ENCODE assay signal across 10 cellular contexts in genomic region chr10:69474688-69475432, GRCh38. TPM values are rescaled to one million over a fixed set of nuclear protein-coding genes. Genes with fewer than 3 reads are reported as not detected.
A peak's percentile ranks its signal among the peaks of the same experiment; 100 is the strongest.
DNase-seq lines count a peak whose midpoint lies in the region; ATAC-seq, FAIRE-seq and TF ChIP-seq lines count a peak whose summit lies in the region.
"Had no signal": no experiment of that assay in that cellular context is flagged by ENCODE, and none has a peak within 500 bp of the region (broad histone marks: within the 10 kb centered on the region; RNA-seq: fewer than 3 reads in every experiment).

No MANE protein-coding gene starts in this region.

- POLR2A ChIA-PET in endothelial cell of umbilical vein (lab: Charles Lee): interaction anchor here (1.2 kb wide), 1 partner anchor 28 kb away, joined by 3 read pairs; no protein-coding TSS in a partner anchor

- H2AFZ ChIP-seq in endothelial cell of umbilical vein (ENCODE audit: low read depth, low read length): peak overlapping the region; percentile 49

- H3K9me1 ChIP-seq in endothelial cell of umbilical vein (replicated peaks; ENCODE audit: control insufficient read depth, extremely low read depth, insufficient read depth, low read length): no peaks in the 10 kb centered on the region

- H3K36me3 ChIP-seq in heart right ventricle (no peaks in the 10 kb centered on the region), endothelial cell of umbilical vein (ENCODE audit: control insufficient read depth in 2 of 2, extremely low read depth in 1 of 2, insufficient read depth in 2 of 2, low read length in 2 of 2) (peaks cover 0 to 4% of the 10 kb centered on the region in 2 experiments), vagina (no peaks in the 10 kb centered on the region)

- intact Hi-C loops in heart right ventricle (cut with DNase I): no loop called here
- intact Hi-C loops in cardiac septum (cut with DNase I): no loop called here
- intact Hi-C loops in endothelial cell of umbilical vein (cut with micrococcal nuclease): no loop called here
- intact Hi-C loops in vagina (cut with DNase I): no loop called here

- TF ChIP-seq CTCF in heart right ventricle (IDR thresholded peaks at IDR 0.05) (no peak), endothelial cell of umbilical vein (IDR thresholded peaks at IDR 0.05; ENCODE audit: extremely low read depth in 1 of 2, insufficient read depth in 1 of 2, low read depth in 1 of 2, low read length in 2 of 2) (no peak), vagina (IDR thresholded peaks at IDR 0.05) (no peak)

- H3K27ac ChIP-seq in heart right ventricle (peak overlapping the region in 9 of 10 donors; percentile 47 to 79 (median 61)), endothelial cell of umbilical vein (ENCODE audit: insufficient read depth, low read depth, low read length) (peak overlapping the region; percentile 76), vagina (peak overlapping the region; percentile 34)

- H3K9me3 ChIP-seq in heart right ventricle: no peaks in the 10 kb centered on the region
- H3K9me3 ChIP-seq in endothelial cell of umbilical vein (replicated peaks; ENCODE audit: control insufficient read depth, insufficient read depth, low read length): no peaks in the 10 kb centered on the region
- no peaks in the 10 kb centered on the region for H3K9me3 ChIP-seq in vagina

- H3K9ac ChIP-seq in endothelial cell of umbilical vein (replicated peaks; ENCODE audit: extremely low read depth, insufficient read depth, low read length): peak overlapping the region; percentile 18

- no TSS peak for BruUV-seq in endothelial cell of umbilical vein (replicated peaks; lab: Mats Ljungman, UMichigan)

- H3K4me3 ChIP-seq in heart right ventricle: no peak overlapping the region
- H3K4me3 ChIP-seq in endothelial cell of umbilical vein (replicated peaks in 1 of 3; ENCODE audit: insufficient read depth in 1 of 3, low read depth in 1 of 3, low read length in 3 of 3): no peak overlapping the region
- no peak overlapping the region for H3K4me3 ChIP-seq in vagina

- peak; percentile 93 for FAIRE-seq in endothelial cell of umbilical vein (lab: Jason Lieb, UNC)

- peak overlapping the region; percentile 52 for H3K4me2 ChIP-seq in endothelial cell of umbilical vein (ENCODE audit: insufficient read depth, low read length)

- H3K27me3 ChIP-seq in heart right ventricle (no peaks in the 10 kb centered on the region), endothelial cell of umbilical vein (ENCODE audit: control insufficient read depth in 2 of 2, insufficient read depth in 2 of 2, low read length in 2 of 2) (no peaks in the 10 kb centered on the region), vagina (no peaks in the 10 kb centered on the region)

- 49 to 56% methylated on average over 9 of the region's 9 CpGs for WGBS in heart right ventricle, 2 donors

- peak in 6 of 8 donors; percentile 4 to 51 (median 22) for ATAC-seq in heart right ventricle
- ATAC-seq in HG03045 (IDR thresholded peaks at IDR 0.05; ENCODE audit: unreplicated experiment): no peak

- H3K4me1 ChIP-seq in heart right ventricle (peaks cover 22 to 74% (median 54%) of the 10 kb centered on the region in 9 donors), endothelial cell of umbilical vein (ENCODE audit: control insufficient read depth, extremely low read depth, insufficient read depth, low read length) (peaks cover 35% of the 10 kb centered on the region), vagina (peaks cover 42% of the 10 kb centered on the region)

- dilution Hi-C loops in endothelial cell of umbilical vein (cut with MboI; ENCODE audit: extremely low pct_ligation_motif_present, low sequenced_read_pairs): no loop called here

- H4K20me1 ChIP-seq in endothelial cell of umbilical vein (replicated peaks; ENCODE audit: control insufficient read depth, extremely low read depth, insufficient read depth, low read length): no peaks in the 10 kb centered on the region

- H3K79me2 ChIP-seq in endothelial cell of umbilical vein (ENCODE audit: control insufficient read depth, insufficient read depth, low read length): no peaks in the 10 kb centered on the region

- DNase-seq in heart right ventricle (peak in 1 of 2 donors; percentile 43), cardiac septum (ENCODE audit: low spot score) (no peak), endothelial cell of umbilical vein (ENCODE audit: low read depth, low spot score) (peak; percentile 33), myocyte (ENCODE audit: low read depth) (peak; percentile 90), vagina (ENCODE audit: extremely low spot score in 2 of 2) (no peak), NCI-H2107 treated with DMSO at 0.1 percent for 48 hours (lab: John Stamatoyannopoulos, UW; ENCODE audit: unreplicated experiment) (no peak), NCI-H1417 treated with DMSO at 0.1 percent for 48 hours (lab: John Stamatoyannopoulos, UW) (no peak)
- DNase-seq: 8988T, NCI-H2107 had no signal

- CTCF ChIA-PET in endothelial cell of umbilical vein (lab: Charles Lee): interaction anchor here (0.7 to 1.7 kb wide), 8 partner anchors 9 to 67 kb away, joined by 3 to 5 read pairs (median 4); no protein-coding TSS in a partner anchor

- no peak for TF ChIP-seq POLR2A in endothelial cell of umbilical vein (IDR thresholded peaks at IDR 0.05; ENCODE audit: low read depth, low read length)
- no peak for TF ChIP-seq POLR2A in vagina (IDR thresholded peaks at IDR 0.05)

TF ChIP-seq in endothelial cell of umbilical vein, 7 proteins besides CTCF, POLR2A, EP300 and RAD21:
- peak; percentile 59 for TF ChIP-seq FOS (IDR thresholded peaks at IDR 0.05; ENCODE audit: borderline replicate concordance, insufficient read depth, low read length)
- TF ChIP-seq JUN (IDR thresholded peaks at IDR 0.05; ENCODE audit: borderline replicate concordance, insufficient read depth, insufficient read length, low read depth): peak; percentile 36
- no peak for TF ChIP-seq GATA2 (IDR thresholded peaks at IDR 0.05; ENCODE audit: insufficient read depth, insufficient read length, low read depth, low read length)
- peak; percentile 26 for TF ChIP-seq POLR2AphosphoS5 (IDR thresholded peaks at IDR 0.05; ENCODE audit: insufficient read depth, low read depth, low read length)

RNA-seq across cellular contexts. Expression of gene TSPAN15, which starts 23.6 kb away (rescaled TPM):
- total RNA-seq in heart right ventricle (10 to 100 TPM in 5 of 10 donors, 1 to 10 TPM in 5; 5.0 to 16.5 (median 9.4) TPM), cardiac septum (6.9 TPM), endothelial cell of umbilical vein (78.4 and 100 TPM in 2 replicates), myocyte (5.5 and 13.2 TPM in 2 replicates), vagina (26.5 TPM)
- polyA plus RNA-seq in heart right ventricle (10 to 100 TPM; 15.4 to 18.2 TPM), endothelial cell of umbilical vein (166 and 189 TPM in 2 replicates)
- polyA plus RNA-seq in endothelial cell of umbilical vein (2011; cell fraction: cytosol; rRNA removed): 105 and 118 TPM in 2 replicates
- polyA plus RNA-seq in endothelial cell of umbilical vein (2011; cell fraction: nucleus; rRNA removed): 69.7 and 75.3 TPM in 2 replicates
- polyA plus RNA-seq in endothelial cell of umbilical vein (2012): 50.5 and 94.9 TPM in 2 replicates
- polyA minus RNA-seq in endothelial cell of umbilical vein: 120 and 174 TPM in 2 replicates
- polyA minus RNA-seq in endothelial cell of umbilical vein (2011; cell fraction: cytosol; rRNA and poly(A)+ RNA removed): 10.7 TPM
- 50.8 and 57.3 TPM in 2 replicates for polyA minus RNA-seq in endothelial cell of umbilical vein (2011; cell fraction: nucleus; rRNA and poly(A)+ RNA removed)
- polyA plus RNA-seq in myocyte (2012): 4.9 TPM

RNA-seq across cellular contexts. Expression of gene TACR2, which starts 58.1 kb away (rescaled TPM):
- total RNA-seq in heart right ventricle (under 1 TPM in 8 of 10 donors, not detected in 2; 0.15 to 0.93 (median 0.25) TPM), cardiac septum (0.13 TPM), endothelial cell of umbilical vein (not detected in 2 replicates), myocyte (0.08 TPM in 1 of 2 replicates, not detected in the other), vagina (6.1 TPM)
- polyA plus RNA-seq in heart right ventricle (under 1 TPM in 1 of 2 donors, not detected in 1; 0.13 TPM), endothelial cell of umbilical vein (0.19 and 0.22 TPM in 2 replicates)
- 0.14 and 0.20 TPM in 2 replicates for polyA plus RNA-seq in endothelial cell of umbilical vein (2011; cell fraction: cytosol; rRNA removed)
- polyA plus RNA-seq in endothelial cell of umbilical vein (2011; cell fraction: nucleus; rRNA removed): 0.11 TPM in 1 of 2 replicates, not detected in the other
- 0.11 and 0.24 TPM in 2 replicates for polyA plus RNA-seq in endothelial cell of umbilical vein (2012)
- polyA minus RNA-seq in endothelial cell of umbilical vein: 0.21 TPM in 1 of 2 replicates, not detected in the other
- not detected for polyA minus RNA-seq in endothelial cell of umbilical vein (2011; cell fraction: cytosol; rRNA and poly(A)+ RNA removed)
- polyA minus RNA-seq in endothelial cell of umbilical vein (2011; cell fraction: nucleus; rRNA and poly(A)+ RNA removed): not detected in 2 replicates
- 1.8 TPM for polyA plus RNA-seq in myocyte (2012)

Comparison
In these comparisons a context has a peak if more than half of its experiments do, and no peak if none do; other contexts are left out.
1. DNase-seq: peak in endothelial cell of umbilical vein (single experiment) and myocyte (single experiment); none in cardiac septum (single experiment), vagina (0 of 2), NCI-H2107 treated with DMSO at 0.1 percent for 48 hours (single experiment) and NCI-H1417 treated with DMSO at 0.1 percent for 48 hours (single experiment).
2. Peak in every context shown above with its lines, with median percentiles within 50 percentile points of each other: H3K27ac ChIP-seq.